1 cellular context compared by ENCODE assay signal in the genomic region with DNA sequence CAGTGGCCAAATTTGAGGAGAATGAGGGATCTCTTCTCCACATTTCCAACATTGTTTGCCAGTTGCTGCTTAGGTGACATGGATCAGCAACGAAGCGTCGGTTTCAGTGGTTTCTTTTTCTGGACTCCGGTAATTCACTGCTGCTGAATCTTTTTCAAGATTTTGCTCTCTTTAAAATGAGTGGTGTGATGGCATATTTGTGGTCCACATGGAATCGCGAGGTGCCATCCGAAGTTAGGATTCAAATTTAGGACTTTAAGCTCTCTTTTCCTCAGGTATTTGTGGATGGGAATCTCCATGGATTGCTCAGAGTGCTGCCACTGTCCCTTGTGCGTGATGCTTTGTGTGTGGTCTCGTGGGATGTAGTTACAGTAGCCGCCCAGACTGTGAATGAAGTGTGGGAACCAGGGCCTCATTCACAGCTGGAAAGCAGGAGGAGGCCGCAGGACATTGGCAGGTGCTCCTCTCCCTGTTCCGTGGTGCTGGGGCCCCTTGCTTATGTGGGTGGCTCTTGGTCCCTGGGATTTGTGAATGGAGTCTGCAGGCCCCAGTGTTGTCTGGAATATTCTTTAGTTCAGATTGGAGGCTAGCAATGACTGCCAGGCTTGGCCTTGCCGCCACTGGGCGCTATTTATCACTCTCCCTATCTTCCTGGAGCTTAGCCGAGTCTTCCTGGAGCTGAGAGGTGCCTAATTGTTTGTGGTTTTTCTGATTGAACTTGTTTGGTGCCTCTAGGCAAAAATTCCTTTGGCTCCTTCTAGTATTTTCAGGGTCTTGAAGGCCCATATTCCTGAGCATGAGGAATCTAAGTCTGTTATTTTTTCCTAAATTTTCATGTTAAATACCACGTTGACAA.
TF ChIP-seq lines count a peak whose summit lies in the region.

No MANE protein-coding gene starts in this region.

TF ChIP-seq in K562, 482 proteins besides CTCF, POLR2A, EP300 and RAD21 (continued from another document):
- TF ChIP-seq, protein P1, sequence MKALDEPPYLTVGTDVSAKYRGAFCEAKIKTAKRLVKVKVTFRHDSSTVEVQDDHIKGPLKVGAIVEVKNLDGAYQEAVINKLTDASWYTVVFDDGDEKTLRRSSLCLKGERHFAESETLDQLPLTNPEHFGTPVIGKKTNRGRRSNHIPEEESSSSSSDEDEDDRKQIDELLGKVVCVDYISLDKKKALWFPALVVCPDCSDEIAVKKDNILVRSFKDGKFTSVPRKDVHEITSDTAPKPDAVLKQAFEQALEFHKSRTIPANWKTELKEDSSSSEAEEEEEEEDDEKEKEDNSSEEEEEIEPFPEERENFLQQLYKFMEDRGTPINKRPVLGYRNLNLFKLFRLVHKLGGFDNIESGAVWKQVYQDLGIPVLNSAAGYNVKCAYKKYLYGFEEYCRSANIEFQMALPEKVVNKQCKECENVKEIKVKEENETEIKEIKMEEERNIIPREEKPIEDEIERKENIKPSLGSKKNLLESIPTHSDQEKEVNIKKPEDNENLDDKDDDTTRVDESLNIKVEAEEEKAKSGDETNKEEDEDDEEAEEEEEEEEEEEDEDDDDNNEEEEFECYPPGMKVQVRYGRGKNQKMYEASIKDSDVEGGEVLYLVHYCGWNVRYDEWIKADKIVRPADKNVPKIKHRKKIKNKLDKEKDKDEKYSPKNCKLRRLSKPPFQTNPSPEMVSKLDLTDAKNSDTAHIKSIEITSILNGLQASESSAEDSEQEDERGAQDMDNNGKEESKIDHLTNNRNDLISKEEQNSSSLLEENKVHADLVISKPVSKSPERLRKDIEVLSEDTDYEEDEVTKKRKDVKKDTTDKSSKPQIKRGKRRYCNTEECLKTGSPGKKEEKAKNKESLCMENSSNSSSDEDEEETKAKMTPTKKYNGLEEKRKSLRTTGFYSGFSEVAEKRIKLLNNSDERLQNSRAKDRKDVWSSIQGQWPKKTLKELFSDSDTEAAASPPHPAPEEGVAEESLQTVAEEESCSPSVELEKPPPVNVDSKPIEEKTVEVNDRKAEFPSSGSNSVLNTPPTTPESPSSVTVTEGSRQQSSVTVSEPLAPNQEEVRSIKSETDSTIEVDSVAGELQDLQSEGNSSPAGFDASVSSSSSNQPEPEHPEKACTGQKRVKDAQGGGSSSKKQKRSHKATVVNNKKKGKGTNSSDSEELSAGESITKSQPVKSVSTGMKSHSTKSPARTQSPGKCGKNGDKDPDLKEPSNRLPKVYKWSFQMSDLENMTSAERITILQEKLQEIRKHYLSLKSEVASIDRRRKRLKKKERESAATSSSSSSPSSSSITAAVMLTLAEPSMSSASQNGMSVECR (CRISPR knock-in tag; IDR thresholded peaks at IDR 0.05) = no peak
- TF ChIP-seq KDM5B (IDR thresholded peaks at IDR 0.05; ENCODE audit: insufficient replicate concordance, low read depth, low read length) = peak; percentile 29
